14 cellular contexts compared by ENCODE assay signal in the genomic region with DNA sequence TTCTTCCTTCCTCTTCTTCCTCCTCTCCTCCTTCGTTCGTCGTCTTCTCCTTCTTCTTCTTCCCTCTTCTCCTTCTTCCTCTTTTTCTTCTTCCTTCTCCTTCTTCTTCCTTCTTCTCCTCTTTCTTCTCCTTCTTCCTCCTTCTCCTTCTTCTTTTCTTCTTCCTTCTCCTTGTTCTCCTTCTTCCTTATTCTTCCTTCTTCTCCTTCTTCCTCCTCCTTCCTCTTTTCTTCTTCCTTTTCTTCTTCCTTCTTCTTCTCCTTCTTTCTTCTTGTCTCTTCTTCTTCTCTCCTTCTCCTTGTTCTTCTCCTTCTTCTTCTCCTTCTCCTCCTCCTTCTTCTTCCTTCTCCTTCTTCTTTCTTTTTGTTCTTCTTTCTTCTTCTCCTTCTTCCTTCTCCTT.
"Had no signal": no experiment of that assay in that cellular context is flagged by ENCODE, and none has a peak within 500 bp of the region (broad histone marks: within the 10 kb centered on the region; RNA-seq: fewer than 3 reads in every experiment).

No MANE protein-coding gene starts in this region.

- H3K36me3 ChIP-seq: colonic mucosa had no signal

- H3K27ac Mint-ChIP-seq: activated CD4-positive, alpha-beta memory T cell treated with anti-CD3 and anti-CD28 coated beads, Interleukin-2, amount 10 ng/mL, durations not matched to agents 7 days and 5 days; activated CD4-positive, alpha-beta T cell treated with anti-CD3 and anti-CD28 coated beads for 36 hours had no signal

- H3K4me1 ChIP-seq: colonic mucosa, gastrocnemius medialis, parathyroid adenoma, tibial nerve, vagina had no signal

- H3K27me3 Mint-ChIP-seq: activated CD4-positive, alpha-beta memory T cell treated with anti-CD3 and anti-CD28 coated beads, Interleukin-2, amount 10 ng/mL, durations not matched to agents 7 days and 5 days; activated CD4-positive, alpha-beta T cell treated with anti-CD3 and anti-CD28 coated beads for 36 hours had no signal

- H3K27ac ChIP-seq: colonic mucosa, epithelial cell of prostate, gastrocnemius medialis, parathyroid adenoma, tibial nerve, vagina had no signal

- ATAC-seq: activated CD4-positive, alpha-beta T cell treated with anti-CD3 and anti-CD28 coated beads for 36 hours; gastrocnemius medialis had no signal

- DNase-seq: activated CD4-positive, alpha-beta memory T cell treated with anti-CD3 and anti-CD28 coated beads, Interleukin-2, amount 10 ng/mL, durations not matched to agents 7 days and 5 days; activated CD4-positive, alpha-beta T cell treated with anti-CD3 and anti-CD28 coated beads for 36 hours; activated CD8-positive, alpha-beta memory T cell treated with anti-CD3 and anti-CD28 coated beads, Interleukin-2, amount 50 U/mL, for 48 hours; colonic mucosa; effector CD8-positive, alpha-beta T cell; gastrocnemius medialis; retina; stimulated activated CD4-positive, alpha-beta T cell treated with anti-CD3 and anti-CD28 coated beads, Interleukin-4, amount 100 ng/mL, for 24 hours; SW 1271; T-helper 9 cell had no signal

- H3K9me3 Mint-ChIP-seq: activated CD4-positive, alpha-beta memory T cell treated with anti-CD3 and anti-CD28 coated beads, Interleukin-2, amount 10 ng/mL, durations not matched to agents 7 days and 5 days had no signal

- H3K27me3 ChIP-seq: colonic mucosa, gastrocnemius medialis, tibial nerve, vagina had no signal

- H3K9me3 ChIP-seq: colonic mucosa, gastrocnemius medialis, tibial nerve, vagina had no signal

- H3K4me3 ChIP-seq: colonic mucosa, gastrocnemius medialis, tibial nerve, vagina had no signal

- H3K4me3 Mint-ChIP-seq: activated CD4-positive, alpha-beta memory T cell treated with anti-CD3 and anti-CD28 coated beads, Interleukin-2, amount 10 ng/mL, durations not matched to agents 7 days and 5 days; activated CD4-positive, alpha-beta T cell treated with anti-CD3 and anti-CD28 coated beads for 36 hours had no signal

- H3K4me1 Mint-ChIP-seq: activated CD4-positive, alpha-beta memory T cell treated with anti-CD3 and anti-CD28 coated beads, Interleukin-2, amount 10 ng/mL, durations not matched to agents 7 days and 5 days had no signal
